11 cellular contexts compared by ENCODE assay signal in genomic region chr4:112510468-112511293, GRCh38. TPM values are rescaled to one million over a fixed set of nuclear protein-coding genes. Genes with fewer than 3 reads are reported as not detected.
DNase-seq lines count a peak whose midpoint lies in the region; ATAC-seq lines count a peak whose summit lies in the region.
"Had no signal": no experiment of that assay in that cellular context is flagged by ENCODE, and none has a peak within 500 bp of the region (broad histone marks: within the 10 kb centered on the region; RNA-seq: fewer than 3 reads in every experiment).

No MANE protein-coding gene starts in this region.

- WGBS in trophoblast cell (ENCODE audit: extremely low coverage, insufficient coverage, insufficient read length): no CpG with 5 or more reads among the region's 40 CpGs

- H3K27ac Mint-ChIP-seq in effector memory CD8-positive, alpha-beta T cell: no peak overlapping the region

- H3K27me3 Mint-ChIP-seq in effector memory CD8-positive, alpha-beta T cell: peaks cover 88 to 98% of the 10 kb centered on the region in 2 donors

- H3K9me3 Mint-ChIP-seq in effector memory CD8-positive, alpha-beta T cell: no peaks in the 10 kb centered on the region

- H3K4me1 Mint-ChIP-seq in effector memory CD8-positive, alpha-beta T cell (ENCODE audit: low read depth in 2 of 2): peaks cover 23 to 28% of the 10 kb centered on the region in 2 donors

- H3K4me3 Mint-ChIP-seq in effector memory CD8-positive, alpha-beta T cell: peak overlapping the region; percentile 54 to 66

- no peak overlapping the region for H4K91ac ChIP-seq in trophoblast cell (ENCODE audit: low read depth, low read length)

- peak; percentile 3 for ATAC-seq in effector memory CD8-positive, alpha-beta T cell (replicated peaks)
- ATAC-seq in GM21825 (IDR thresholded peaks at IDR 0.05; ENCODE audit: unreplicated experiment): no peak
- ATAC-seq: left ventricle myocardium superior had no signal

- H3K23ac ChIP-seq in trophoblast cell (ENCODE audit: low read length): no peak overlapping the region

- H2AFZ ChIP-seq in Karpas-422 (ENCODE audit: low read length) (0 out of 2 replicates have a peak overlapping the region, but pooled peaks have one; percentile 12), trophoblast cell (ENCODE audit: insufficient read depth, low read length, poor library complexity) (no peak overlapping the region)

- H3K4ac ChIP-seq in trophoblast cell (ENCODE audit: low read depth, low read length): no peak overlapping the region

- no peak overlapping the region for H2BK120ac ChIP-seq in trophoblast cell (ENCODE audit: insufficient read depth, low read length, poor library complexity)

- no peak overlapping the region for H4K8ac ChIP-seq in trophoblast cell (ENCODE audit: low read depth, low read length)

- no peak overlapping the region for H2AK5ac ChIP-seq in trophoblast cell (ENCODE audit: low read length)

- H3K79me2 ChIP-seq in Karpas-422 (ENCODE audit: low read length) (no peaks in the 10 kb centered on the region), trophoblast cell (ENCODE audit: control insufficient read depth, insufficient read depth, low read length, poor library complexity) (no peaks in the 10 kb centered on the region)

- H3K9me2 ChIP-seq in Karpas-422 (replicated peaks; ENCODE audit: insufficient read depth, low read length): no peaks in the 10 kb centered on the region

- H3K36me3 Mint-ChIP-seq in effector memory CD8-positive, alpha-beta T cell (ENCODE audit: insufficient read depth): peaks cover 5% of the 10 kb centered on the region

- H2BK5ac ChIP-seq in trophoblast cell (ENCODE audit: low read depth, low read length, poor library complexity): no peak overlapping the region

- H3K27me3 ChIP-seq in Karpas-422 (ENCODE audit: low read length) (no peaks in the 10 kb centered on the region), trophoblast cell (ENCODE audit: insufficient read depth, low read length) (peaks cover 67% of the 10 kb centered on the region), SJCRH30 (peaks cover 5% of the 10 kb centered on the region; the same call in 1 of the 2 replicates)

- H3K79me1 ChIP-seq in trophoblast cell (ENCODE audit: low read length): no peaks in the 10 kb centered on the region

- H2BK12ac ChIP-seq in trophoblast cell (ENCODE audit: low read length): no peak overlapping the region

- no peaks in the 10 kb centered on the region for H4K20me1 ChIP-seq in Karpas-422 (ENCODE audit: insufficient read depth, low read depth, low read length)

- no peak overlapping the region for H3K14ac ChIP-seq in trophoblast cell (ENCODE audit: low read length)

- H3K9me3 ChIP-seq in Karpas-422 (ENCODE audit: low read length): no peaks in the 10 kb centered on the region
- peaks cover 3% of the 10 kb centered on the region for H3K9me3 ChIP-seq in trophoblast cell (ENCODE audit: insufficient read depth, low read depth, low read length)
- H3K9me3 ChIP-seq in SJCRH30 (replicated peaks): no peaks in the 10 kb centered on the region

- DNase-seq in Karpas-422 (no peak), trophoblast cell (no peak), SJCRH30 (no peak), NCI-H774 (lab: John Stamatoyannopoulos, UW) (no peak), NCI-H226 (no peak)
- no peak for DNase-seq in effector memory CD8-positive, alpha-beta T cell
- DNase-seq: central memory CD4-positive, alpha-beta T cell; left ventricle myocardium superior had no signal

- H3K36me3 ChIP-seq in Karpas-422 (ENCODE audit: insufficient read depth, low read length) (no peaks in the 10 kb centered on the region), trophoblast cell (ENCODE audit: control insufficient read depth in 1 of 2, insufficient read depth in 2 of 2, low read length in 2 of 2) (no peaks in the 10 kb centered on the region), SJCRH30 (no peaks in the 10 kb centered on the region)

- H3K4me2 ChIP-seq in Karpas-422 (ENCODE audit: low read depth, low read length, poor library complexity, severe bottlenecking) (peak overlapping the region; percentile 73), trophoblast cell (ENCODE audit: low read length) (peak overlapping the region; percentile 36)

- H3K4me3 ChIP-seq in GM08714 (ENCODE audit: low read length) (peak overlapping the region; percentile 45; the same call in 1 of the 2 replicates), Karpas-422 (ENCODE audit: low read length) (peak overlapping the region; percentile 53), trophoblast cell (ENCODE audit: low read depth, low read length) (no peak overlapping the region), SJCRH30 (no peak overlapping the region)

- H3K18ac ChIP-seq in trophoblast cell (ENCODE audit: low read length): no peak overlapping the region

- H3K9ac ChIP-seq in Karpas-422 (ENCODE audit: low read length) (peak overlapping the region; percentile 4; the same call in 1 of the 2 replicates), trophoblast cell (ENCODE audit: low read length) (no peak overlapping the region)

- no peak overlapping the region for H4K12ac ChIP-seq in trophoblast cell (ENCODE audit: low read depth, low read length)

- H3K27ac ChIP-seq in Karpas-422 (ENCODE audit: low read length) (no peak overlapping the region), trophoblast cell (ENCODE audit: low read depth, low read length) (no peak overlapping the region), SJCRH30 (no peak overlapping the region)

- H3K4me1 ChIP-seq in Karpas-422 (ENCODE audit: low read length): peaks cover 28% of the 10 kb centered on the region
- peaks cover 15 to 17% of the 10 kb centered on the region in 2 experiments for H3K4me1 ChIP-seq in trophoblast cell (ENCODE audit: control insufficient read depth in 1 of 2, insufficient read depth in 2 of 2, low read length in 2 of 2)
- H3K4me1 ChIP-seq in SJCRH30: peaks cover 3% of the 10 kb centered on the region; the same call in 1 of the 2 replicates

RNA-seq across cellular contexts. Expression of gene NEUROG2, which starts 5.3 kb away (rescaled TPM):
- total RNA-seq in Karpas-422 (2014; rRNA removed; shearing (Covaris generic); ENCODE audit: low replicate concordance): 5.1 and 9.6 TPM in 2 replicates
- not detected in 2 replicates for polyA plus RNA-seq in trophoblast cell (2013)
- 0.41 and 0.55 TPM in 2 replicates for total RNA-seq in SJCRH30 (2014; rRNA removed; shearing (Covaris generic))
- total RNA-seq: left ventricle myocardium superior, M059J had no signal

Comparison
In these comparisons a context has a peak if more than half of its experiments do, and no peak if none do; other contexts are left out.
1. H3K4me3 ChIP-seq: peak in GM08714 (single experiment) and Karpas-422 (single experiment); none in trophoblast cell (single experiment) and SJCRH30 (single experiment).